17 cellular contexts compared by ENCODE assay signal in the genomic region with DNA sequence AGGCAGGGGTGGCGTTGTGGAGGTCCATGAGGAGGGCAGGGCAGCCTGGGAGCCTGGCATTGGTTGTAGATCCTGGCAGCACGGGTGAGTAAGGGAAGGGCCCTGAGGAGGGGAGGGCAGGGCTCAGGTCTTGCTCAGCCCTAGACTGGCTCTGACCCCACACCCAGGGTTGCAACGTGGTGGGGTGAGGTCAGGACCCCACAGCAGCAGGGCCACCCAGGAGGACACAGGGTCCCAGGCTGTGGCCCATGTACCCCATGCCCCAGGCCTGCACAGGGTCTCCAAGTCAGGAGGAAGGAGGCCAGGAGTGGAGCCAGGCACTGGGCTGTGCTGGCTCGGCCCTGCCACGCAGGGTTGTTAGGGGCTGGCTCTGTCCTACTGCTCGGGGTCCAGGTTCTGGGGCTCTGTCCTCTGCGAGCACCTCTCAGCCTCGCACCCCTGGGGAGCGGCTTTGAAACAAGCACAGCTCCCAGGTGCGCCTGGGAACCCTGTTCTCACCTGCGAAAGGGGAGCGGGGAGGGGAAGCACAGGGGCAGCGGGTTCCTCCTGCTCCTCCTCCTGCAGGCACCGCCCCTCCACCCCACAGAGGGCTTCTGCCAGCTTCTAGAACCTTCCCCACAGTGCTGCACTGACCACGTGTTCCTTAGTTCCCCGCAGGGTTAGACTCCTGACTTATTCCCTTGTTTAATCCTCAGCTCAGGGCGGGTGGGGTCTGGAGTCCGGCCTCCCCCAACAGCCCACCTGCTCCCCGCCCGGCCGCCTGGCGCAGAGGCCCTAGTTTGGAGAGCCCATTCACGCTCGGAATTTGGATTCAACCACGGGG. TPM values are rescaled to one million over a fixed set of nuclear protein-coding genes. Genes with fewer than 3 reads are reported as not detected.
DNase-seq lines count a peak whose midpoint lies in the region; ATAC-seq and TF ChIP-seq lines count a peak whose summit lies in the region.
"Had no signal": no experiment of that assay in that cellular context is flagged by ENCODE, and none has a peak within 500 bp of the region (broad histone marks: within the 10 kb centered on the region; RNA-seq: fewer than 3 reads in every experiment).

No MANE protein-coding gene starts in this region.

- no peaks in the 10 kb centered on the region for H3K36me3 ChIP-seq in neural progenitor cell
- H3K36me3 ChIP-seq in upper lobe of left lung = no peaks in the 10 kb centered on the region
- no peaks in the 10 kb centered on the region for H3K36me3 ChIP-seq in esophagus squamous epithelium
- H3K36me3 ChIP-seq: tibial artery had no signal

- no peak overlapping the region for H3K4me2 ChIP-seq in neural progenitor cell

- no peak overlapping the region for H3K27ac Mint-ChIP-seq in neural progenitor cell

- no peak overlapping the region for H3K9ac ChIP-seq in neural progenitor cell
- H3K9ac ChIP-seq: GM23248 had no signal

- ATAC-seq in Right ventricle myocardium superior (ENCODE audit: poor library complexity) (peak; percentile 32), upper lobe of left lung (ENCODE audit: low FRiP score in 2 of 2) (peak; percentile 15 to 20)

- no peaks in the 10 kb centered on the region for H3F3A ChIP-seq in neural progenitor cell (ENCODE audit: low read depth)

- intact Hi-C loops in Right ventricle myocardium superior (cut with DNase I) = no loop called here
- intact Hi-C loops in esophagus squamous epithelium (cut with DNase I) = no loop called here

- H3K27me3 Mint-ChIP-seq in neural progenitor cell (ENCODE audit: insufficient read depth, low read depth) = peaks cover 5% of the 10 kb centered on the region

- H3K27me3 ChIP-seq in neural progenitor cell (no peaks in the 10 kb centered on the region), upper lobe of left lung (no peaks in the 10 kb centered on the region), esophagus squamous epithelium (peaks cover 0 to 4% (median 0%) of the 10 kb centered on the region in 4 donors)
- H3K27me3 ChIP-seq: tibial artery had no signal

- 82 to 85% methylated on average over 13 to 25 of the region's 25 CpGs for WGBS in upper lobe of left lung, 2 donors
- 79 to 82% methylated on average over 16 of the region's 25 CpGs for WGBS in esophagus squamous epithelium, 2 donors

- no peak overlapping the region for H2AFZ ChIP-seq in neural progenitor cell (replicated peaks)
- H2AFZ ChIP-seq: GM23248 had no signal

- peaks cover 5% of the 10 kb centered on the region for H3K4me1 Mint-ChIP-seq in neural progenitor cell

- no peaks in the 10 kb centered on the region for H3K9me3 Mint-ChIP-seq in neural progenitor cell

- H3K36me3 Mint-ChIP-seq in neural progenitor cell = no peaks in the 10 kb centered on the region

- no peak overlapping the region for H3K4me3 Mint-ChIP-seq in neural progenitor cell

- H3K9me3 ChIP-seq in neural progenitor cell (ENCODE audit: low read depth) (no peaks in the 10 kb centered on the region), upper lobe of left lung (no peaks in the 10 kb centered on the region), esophagus squamous epithelium (no peaks in the 10 kb centered on the region)
- H3K9me3 ChIP-seq: tibial artery had no signal

- H3K4me1 ChIP-seq in neural progenitor cell (peaks cover 13% of the 10 kb centered on the region), upper lobe of left lung (no peaks in the 10 kb centered on the region), esophagus squamous epithelium (no peaks in the 10 kb centered on the region)
- H3K4me1 ChIP-seq: tibial artery had no signal

- no peaks in the 10 kb centered on the region for H3K79me2 ChIP-seq in neural progenitor cell (ENCODE audit: low read depth)

- TF ChIP-seq EP300 in upper lobe of left lung (IDR thresholded peaks at IDR 0.05) = no peak

- H3K4me3 ChIP-seq in neural progenitor cell (no peak overlapping the region), upper lobe of left lung (no peak overlapping the region), esophagus squamous epithelium (no peak overlapping the region)
- H3K4me3 ChIP-seq: GM23248, tibial artery had no signal

- TF ChIP-seq POLR2A in upper lobe of left lung (IDR thresholded peaks at IDR 0.05) = no peak
- no peak for TF ChIP-seq POLR2A in esophagus squamous epithelium (IDR thresholded peaks at IDR 0.05)

- no peak for TF ChIP-seq CTCF in neural progenitor cell (IDR thresholded peaks at IDR 0.05)
- no peak for TF ChIP-seq CTCF in upper lobe of left lung (IDR thresholded peaks at IDR 0.05)
- TF ChIP-seq CTCF in esophagus squamous epithelium (IDR thresholded peaks at IDR 0.05) = no peak

- DNase-seq in NCI-H524 (lab: John Stamatoyannopoulos, UW) (peak; percentile 45 to 52), NCI-H524 treated with DMSO at 0.1 percent for 48 hours (lab: John Stamatoyannopoulos, UW) (no peak), Right ventricle myocardium superior (peak; percentile 41), neural progenitor cell (ENCODE audit: low spot score) (peak; percentile 1), upper lobe of left lung (peak in 1 of 2 donors; percentile 66), HCEC 1CT (no peak), esophagus squamous epithelium (lab: John Stamatoyannopoulos, UW) (no peak), NCI-H774 (lab: John Stamatoyannopoulos, UW) (no peak)
- DNase-seq: activated CD4-positive, alpha-beta T cell treated with anti-CD3 and anti-CD28 coated beads, Interleukin-2, amount 50 U/mL, for 4 hours; DMS79; GM23248; NCI-H1694; stimulated activated CD4-positive, alpha-beta T cell treated with anti-CD3 and anti-CD28 coated beads, Interleukin-1b, Interleukin-23, amount 100 ng/mL, for 48 hours had no signal

- no peaks in the 10 kb centered on the region for H4K20me1 ChIP-seq in neural progenitor cell (ENCODE audit: low read depth)

- no peak overlapping the region for H3K27ac ChIP-seq in neural progenitor cell
- H3K27ac ChIP-seq in upper lobe of left lung = no peak overlapping the region
- H3K27ac ChIP-seq in esophagus squamous epithelium = no peak overlapping the region
- H3K27ac ChIP-seq: C4-2B, epithelial cell of prostate, GM23248, tibial artery had no signal

RNA-seq across cellular contexts. Expression of gene MSANTD1, which starts 20.4 kb away (rescaled TPM):
- 0.54 TPM for total RNA-seq in Right ventricle myocardium superior
- total RNA-seq in neural progenitor cell (ENCODE audit: low replicate concordance) = 0.17 and 0.25 TPM in 2 replicates
- total RNA-seq in upper lobe of left lung = 1 to 10 TPM in 5 of 6 donors, under 1 TPM in 1; 1.00 to 7.3 (median 1.8) TPM
- total RNA-seq in esophagus squamous epithelium = under 1 TPM in 3 of 4 donors, not detected in 1; 0.15 to 0.95 (median 0.18) TPM
- total RNA-seq: GM23248, HT1080 had no signal

RNA-seq across cellular contexts. Expression of gene RGS12, which starts 23.5 kb away (rescaled TPM):
- 15.8 TPM for total RNA-seq in Right ventricle myocardium superior
- 36.6 and 140 TPM in 2 replicates for total RNA-seq in neural progenitor cell (ENCODE audit: low replicate concordance)
- total RNA-seq in upper lobe of left lung = 100 to 1,000 TPM in 1 of 6 donors, 10 to 100 TPM in 5; 17.8 to 124 (median 49.7) TPM
- total RNA-seq in esophagus squamous epithelium = 10 to 100 TPM; 39.0 to 74.7 (median 69.9) TPM

Comparison
In these comparisons a context has a peak if more than half of its experiments do, and no peak if none do; other contexts are left out.
1. DNase-seq: peak in NCI-H524 (2 of 2), Right ventricle myocardium superior (single experiment) and neural progenitor cell (single experiment); none in NCI-H524 treated with DMSO at 0.1 percent for 48 hours (single experiment), HCEC 1CT (single experiment), esophagus squamous epithelium (single experiment) and NCI-H774 (single experiment).